In genomic region chr15:100878601-100879000, GRCh38 we compare ENCODE assay signal across 10 cellular contexts. TPM values are rescaled to one million over a fixed set of nuclear protein-coding genes. Genes with fewer than 3 reads are reported as not detected.
DNase-seq lines count a peak whose midpoint lies in the region; ATAC-seq and TF ChIP-seq lines count a peak whose summit lies in the region.
"Had no signal": no experiment of that assay in that cellular context is flagged by ENCODE, and none has a peak within 500 bp of the region (broad histone marks: within the 10 kb centered on the region; RNA-seq: fewer than 3 reads in every experiment).

No MANE protein-coding gene starts in this region.

- no peak overlapping the region for H3K9ac ChIP-seq in SU-DHL-6 (ENCODE audit: low read length)

- H3K9me2 ChIP-seq in SU-DHL-6 (replicated peaks; ENCODE audit: insufficient read depth, low read length): no peaks in the 10 kb centered on the region

- H3F3A ChIP-seq in SU-DHL-6 (ENCODE audit: insufficient read depth): no peaks in the 10 kb centered on the region

- no peaks in the 10 kb centered on the region for H3K79me2 ChIP-seq in SU-DHL-6 (ENCODE audit: insufficient read depth, low read length)

- DNase-seq in H7: peak; percentile 79
- DNase-seq in fibroblast of mammary gland (ENCODE audit: low read depth): no peak
- DNase-seq in gastrocnemius medialis: no peak
- no peak for DNase-seq in ureter (ENCODE audit: low spot score)
- DNase-seq in lower leg skin (ENCODE audit: low spot score in 2 of 2): no peak
- DNase-seq: anterior cingulate cortex, SIG-M5 had no signal

- in situ Hi-C loops in gastrocnemius medialis (cut with MboI; ENCODE audit: low sequenced_read_pairs in 4 of 4): loop anchor here in 1 of 4 donors (10.0 kb wide), 1 partner anchor 254 kb away; no protein-coding TSS in a partner anchor

- ATAC-seq in gastrocnemius medialis (no peak), HG02840 (IDR thresholded peaks at IDR 0.05; ENCODE audit: low FRiP score, unreplicated experiment) (no peak)
- ATAC-seq: GM12878 had no signal

- WGBS in lower leg skin, 2 donors: 71% methylated on average over 12 of the region's 12 CpGs

- H3K4me2 ChIP-seq in SU-DHL-6 (ENCODE audit: low read depth, low read length, poor library complexity, severe bottlenecking): peak overlapping the region; percentile 42

- TF ChIP-seq POLR2A in gastrocnemius medialis (IDR thresholded peaks at IDR 0.05) (no peak), lower leg skin (IDR thresholded peaks at IDR 0.05) (no peak)

- H3K4me3 ChIP-seq in H7 (ENCODE audit: insufficient read depth, low read depth, low read length): peak overlapping the region; percentile 63; the same call in 1 of the 2 replicates
- H3K4me3 ChIP-seq in SU-DHL-6 (ENCODE audit: insufficient read depth, low read length, poor library complexity, severe bottlenecking): no peak overlapping the region
- H3K4me3 ChIP-seq in fibroblast of mammary gland (ENCODE audit: control insufficient read depth, low read depth, low read length): peak overlapping the region; percentile 4
- peak overlapping the region; percentile 42 to 57 (median 46) for H3K4me3 ChIP-seq in gastrocnemius medialis
- H3K4me3 ChIP-seq in lower leg skin (ENCODE audit: low read depth, poor library complexity, severe bottlenecking): no peak overlapping the region
- H3K4me3 ChIP-seq: GM12878 had no signal

- H3K27ac ChIP-seq in SU-DHL-6 (ENCODE audit: low read depth, low read length) (no peak overlapping the region), gastrocnemius medialis (no peak overlapping the region)

- intact Hi-C loops in gastrocnemius medialis (cut with DNase I; ENCODE audit: low total_unique reads) (no loop called here), lower leg skin (cut with DNase I; ENCODE audit: low total_unique reads) (no loop called here)

- H3K9me3 ChIP-seq in SU-DHL-6 (ENCODE audit: insufficient read depth, low read length) (no peaks in the 10 kb centered on the region), gastrocnemius medialis (no peaks in the 10 kb centered on the region)

- H3K27me3 ChIP-seq in H7 (ENCODE audit: control insufficient read depth, insufficient read depth, low read length) (peaks cover 38% of the 10 kb centered on the region), SU-DHL-6 (ENCODE audit: low read length) (no peaks in the 10 kb centered on the region), gastrocnemius medialis (peaks cover 0 to 23% (median 6%) of the 10 kb centered on the region in 3 donors)

- TF ChIP-seq CTCF in SU-DHL-6 (IDR thresholded peaks at IDR 0.05; ENCODE audit: insufficient read depth, low read length, poor library complexity, severe bottlenecking): no peak
- TF ChIP-seq CTCF in fibroblast of mammary gland (conservative IDR thresholded peaks at IDR 0.05; ENCODE audit: control insufficient read depth, insufficient read depth, low read depth, low read length): no peak
- TF ChIP-seq CTCF in gastrocnemius medialis (IDR thresholded peaks at IDR 0.05 in 4 of 5, conservative IDR thresholded peaks at IDR 0.05 in 1 of 5): no peak
- no peak for TF ChIP-seq CTCF in lower leg skin (IDR thresholded peaks at IDR 0.05)

- no peaks in the 10 kb centered on the region for H3K36me3 ChIP-seq in H7 (replicated peaks; ENCODE audit: control insufficient read depth, insufficient read depth, low read length)
- H3K36me3 ChIP-seq in SU-DHL-6 (ENCODE audit: low read length): no peaks in the 10 kb centered on the region
- no peaks in the 10 kb centered on the region for H3K36me3 ChIP-seq in gastrocnemius medialis

- no peak overlapping the region for H2AFZ ChIP-seq in SU-DHL-6 (ENCODE audit: low read depth, low read length, severe bottlenecking)

- H4K20me1 ChIP-seq in SU-DHL-6 (ENCODE audit: low read depth, low read length): no peaks in the 10 kb centered on the region

- H3K4me1 ChIP-seq in gastrocnemius medialis: no peaks in the 10 kb centered on the region

RNA-seq across cellular contexts. Expression of gene ALDH1A3, which starts 1.0 kb away (rescaled TPM):
- 25.6 and 25.9 TPM in 2 replicates for total RNA-seq in H7 (2014; rRNA removed; shearing (Covaris generic))
- total RNA-seq in gastrocnemius medialis (10 to 100 TPM in 2 of 4 donors, 1 to 10 TPM in 2; 5.8 to 33.9 (median 15.1) TPM), ureter (24.2 TPM), lower leg skin (10 to 100 TPM in 2 of 4 donors, 1 to 10 TPM in 2; 3.3 to 24.5 (median 8.7) TPM)

RNA-seq across cellular contexts. Expression of gene LRRK1, which starts 40.6 kb away (rescaled TPM):
- 3.3 and 6.6 TPM in 2 replicates for total RNA-seq in H7 (2014; rRNA removed; shearing (Covaris generic))
- 1 to 10 TPM in 3 of 4 donors, under 1 TPM in 1; 0.87 to 5.6 (median 1.7) TPM for total RNA-seq in gastrocnemius medialis
- total RNA-seq in ureter: 29.5 TPM
- total RNA-seq in lower leg skin: 10 to 100 TPM; 14.8 to 29.3 (median 19.1) TPM

Comparison
In these comparisons a context has a peak if more than half of its experiments do, and no peak if none do; other contexts are left out.
1. H3K4me3 ChIP-seq: peak in H7 (single experiment), fibroblast of mammary gland (single experiment) and gastrocnemius medialis (4 of 4); none in SU-DHL-6 (single experiment) and lower leg skin (single experiment).